1 cellular context compared by ENCODE assay signal in genomic region chrX:110462957-110463356, GRCh38.
TF ChIP-seq lines count a peak whose summit lies in the region.

No MANE protein-coding gene starts in this region.

TF ChIP-seq in K562, 482 proteins besides CTCF, POLR2A, EP300 and RAD21 (continued from another document):
- TF ChIP-seq ZNF57 (CRISPR knock-in tag; IDR thresholded peaks at IDR 0.05) (no peak), MBD1 (CRISPR knock-in tag; IDR thresholded peaks at IDR 0.05) (no peak), CBX3 (IDR thresholded peaks at IDR 0.05; ENCODE audit: borderline replicate concordance in 1 of 2, low read length in 2 of 2) (no peak), NR2C2 (CRISPR knock-in tag; IDR thresholded peaks at IDR 0.05) (no peak), NR2C2 (tag; IDR thresholded peaks at IDR 0.05) (no peak), NCOA2 (IDR thresholded peaks at IDR 0.05; ENCODE audit: partially characterized antibody in 2 of 2) (no peak), ZNF197 (CRISPR knock-in tag; IDR thresholded peaks at IDR 0.05; ENCODE audit: low read depth) (no peak), MXI1 (IDR thresholded peaks at IDR 0.05; ENCODE audit: low read depth, low read length) (no peak), YBX1 (IDR thresholded peaks at IDR 0.05) (no peak), MTA3 (IDR thresholded peaks at IDR 0.05; ENCODE audit: borderline replicate concordance) (no peak), CC2D1A (IDR thresholded peaks at IDR 0.05) (no peak), SIN3B (IDR thresholded peaks at IDR 0.05; ENCODE audit: low read depth) (no peak)
TF ChIP-seq in K562: peak in this region for 0.
